1 cellular context compared by ENCODE assay signal in genomic region chr1:39735731-39736130, GRCh38.
TF ChIP-seq lines count a peak whose summit lies in the region.

No MANE protein-coding gene starts in this region.

TF ChIP-seq in K562, 482 proteins besides CTCF, POLR2A, EP300 and RAD21:
- TF ChIP-seq RB1 (IDR thresholded peaks at IDR 0.05; ENCODE audit: low read depth) (no peak), KLF13 (tag; IDR thresholded peaks at IDR 0.05; ENCODE audit: borderline replicate concordance, low read depth) (no peak), ZFP36 (IDR thresholded peaks at IDR 0.05; ENCODE audit: low read depth, low read length, partially characterized antibody) (no peak), ERF (CRISPR knock-in tag; IDR thresholded peaks at IDR 0.05) (no peak), MTA3 (IDR thresholded peaks at IDR 0.05; ENCODE audit: borderline replicate concordance) (no peak), ETS1 (conservative IDR thresholded peaks at IDR 0.05; ENCODE audit: control insufficient read depth, low read depth, low read length) (no peak), ZNF197 (CRISPR knock-in tag; IDR thresholded peaks at IDR 0.05; ENCODE audit: low read depth) (no peak), KLF6 (CRISPR knock-in tag; IDR thresholded peaks at IDR 0.05; ENCODE audit: borderline replicate concordance) (no peak), DMBX1 (CRISPR knock-in tag; IDR thresholded peaks at IDR 0.05; ENCODE audit: borderline replicate concordance) (no peak), POLR2AphosphoS5 (IDR thresholded peaks at IDR 0.05; ENCODE audit: control insufficient read depth, insufficient read depth, low read depth, low read length) (no peak), ZNF165 (CRISPR knock-in tag; IDR thresholded peaks at IDR 0.05; ENCODE audit: borderline replicate concordance) (no peak), ZNF785 (CRISPR knock-in tag; IDR thresholded peaks at IDR 0.05) (no peak), ZBTB7A (IDR thresholded peaks at IDR 0.05; ENCODE audit: borderline replicate concordance, control insufficient read depth, low read depth, low read length) (no peak), SUPT5H (IDR thresholded peaks at IDR 0.05) (no peak), ZNF431 (CRISPR knock-in tag; IDR thresholded peaks at IDR 0.05) (no peak)
TF ChIP-seq in K562: peak in this region for 0.
